Comparison of ENCODE assay signal across 9 cellular contexts in genomic region chr20:32208499-32209154, GRCh38. TPM values are rescaled to one million over a fixed set of nuclear protein-coding genes. Genes with fewer than 3 reads are reported as not detected.
DNase-seq lines count a peak whose midpoint lies in the region; ATAC-seq and FAIRE-seq lines count a peak whose summit lies in the region.
"Had no signal": no experiment of that assay in that cellular context is flagged by ENCODE, and none has a peak within 500 bp of the region (broad histone marks: within the 10 kb centered on the region; RNA-seq: fewer than 3 reads in every experiment).

No MANE protein-coding gene starts in this region.

- H3K4me3 ChIP-seq in iPS-20b (ENCODE audit: low read length) (peak overlapping the region; percentile 94), subcutaneous abdominal adipose tissue (ENCODE audit: low read depth in 1 of 5, low read length in 5 of 5) (peak overlapping the region; percentile 75 to 100 (median 97))

- intact Hi-C loops in activated CD4-positive, alpha-beta T cell treated with anti-CD3 and anti-CD28 coated beads, Interleukin-2, amount 10 ng/mL, durations not matched to agents 24 days and 14 days (cut with micrococcal nuclease): loop anchor here (5.0 kb wide), 3 partner anchors 329 to 609 kb away; partner anchors contain the start of genes BCL2L1 and MAPRE1

- peak overlapping the region; percentile 91 for H3K27ac Mint-ChIP-seq in activated CD4-positive, alpha-beta T cell treated with anti-CD3 and anti-CD28 coated beads, Interleukin-2, amount 10 ng/mL, durations not matched to agents 24 days and 14 days
- peak overlapping the region; percentile 84 for H3K27ac Mint-ChIP-seq in activated CD8-positive, alpha-beta T cell treated with anti-CD3 and anti-CD28 coated beads, Interleukin-2, amount 10 ng/mL, durations not matched to agents 7 days and 5 days

- CTCF ChIA-PET in activated CD8-positive, alpha-beta T cell treated with anti-CD3 and anti-CD28 coated beads, Interleukin-2, amount 10 ng/mL, durations not matched to agents 7 days and 5 days (lab: Charles Lee): no interaction called here

- DNase-seq in activated CD4-positive, alpha-beta T cell treated with anti-CD3 and anti-CD28 coated beads, Interleukin-2, amount 10 ng/mL, durations not matched to agents 24 days and 14 days: no peak
- DNase-seq in activated CD4-positive, alpha-beta T cell treated with anti-CD3 and anti-CD28 coated beads for 4 hours: no peak
- no peak for DNase-seq in activated CD8-positive, alpha-beta T cell treated with anti-CD3 and anti-CD28 coated beads, Interleukin-2, amount 10 ng/mL, durations not matched to agents 7 days and 5 days
- no peak for DNase-seq in COLO829 (ENCODE audit: low spot score)
- no peak for DNase-seq in frontal cortex (ENCODE audit: low spot score in 2 of 2)
- DNase-seq: central memory CD4-positive, alpha-beta T cell had no signal

- peak overlapping the region; percentile 97 for H3K9ac ChIP-seq in iPS-20b (ENCODE audit: low read depth, low read length)
- H3K9ac ChIP-seq in subcutaneous abdominal adipose tissue (ENCODE audit: low read length in 5 of 5): peak overlapping the region; percentile 87 to 99 (median 98)

- no peaks in the 10 kb centered on the region for H3K27me3 ChIP-seq in iPS-20b (ENCODE audit: insufficient read depth, low read length)
- no peaks in the 10 kb centered on the region for H3K27me3 ChIP-seq in subcutaneous abdominal adipose tissue (ENCODE audit: control insufficient read depth in 5 of 5, insufficient read depth in 4 of 5, low read length in 5 of 5)

- H3K4me1 ChIP-seq in iPS-20b (ENCODE audit: insufficient read depth, low read length) (peaks cover 18% of the 10 kb centered on the region), subcutaneous abdominal adipose tissue (ENCODE audit: control insufficient read depth in 5 of 5, insufficient read depth in 5 of 5, low read length in 5 of 5) (peaks cover 7 to 51% (median 50%) of the 10 kb centered on the region in 5 donors)

- peak overlapping the region; percentile 91 for H3K4me3 Mint-ChIP-seq in activated CD4-positive, alpha-beta T cell treated with anti-CD3 and anti-CD28 coated beads, Interleukin-2, amount 10 ng/mL, durations not matched to agents 24 days and 14 days
- H3K4me3 Mint-ChIP-seq in activated CD8-positive, alpha-beta T cell treated with anti-CD3 and anti-CD28 coated beads, Interleukin-2, amount 10 ng/mL, durations not matched to agents 7 days and 5 days: peak overlapping the region; percentile 90

- no peaks in the 10 kb centered on the region for H3K27me3 Mint-ChIP-seq in activated CD4-positive, alpha-beta T cell treated with anti-CD3 and anti-CD28 coated beads, Interleukin-2, amount 10 ng/mL, durations not matched to agents 24 days and 14 days
- H3K27me3 Mint-ChIP-seq in activated CD8-positive, alpha-beta T cell treated with anti-CD3 and anti-CD28 coated beads, Interleukin-2, amount 10 ng/mL, durations not matched to agents 7 days and 5 days (ENCODE audit: low read depth): no peaks in the 10 kb centered on the region

- H3K4me1 Mint-ChIP-seq in activated CD4-positive, alpha-beta T cell treated with anti-CD3 and anti-CD28 coated beads, Interleukin-2, amount 10 ng/mL, durations not matched to agents 24 days and 14 days: peaks cover 58% of the 10 kb centered on the region
- H3K4me1 Mint-ChIP-seq in activated CD8-positive, alpha-beta T cell treated with anti-CD3 and anti-CD28 coated beads, Interleukin-2, amount 10 ng/mL, durations not matched to agents 7 days and 5 days (ENCODE audit: low read depth): peaks cover 72% of the 10 kb centered on the region

- peaks cover 65% of the 10 kb centered on the region for H3K36me3 Mint-ChIP-seq in activated CD4-positive, alpha-beta T cell treated with anti-CD3 and anti-CD28 coated beads, Interleukin-2, amount 10 ng/mL, durations not matched to agents 24 days and 14 days (ENCODE audit: low read depth)
- peaks cover 37% of the 10 kb centered on the region for H3K36me3 Mint-ChIP-seq in activated CD8-positive, alpha-beta T cell treated with anti-CD3 and anti-CD28 coated beads, Interleukin-2, amount 10 ng/mL, durations not matched to agents 7 days and 5 days (ENCODE audit: low read depth)

- H3K27ac ChIP-seq in iPS-20b (ENCODE audit: low read length) (no peak overlapping the region), subcutaneous abdominal adipose tissue (ENCODE audit: low read depth, low read length) (peak overlapping the region; percentile 69)

- ATAC-seq in activated CD8-positive, alpha-beta T cell treated with anti-CD3 and anti-CD28 coated beads, Interleukin-2, amount 10 ng/mL, durations not matched to agents 7 days and 5 days: no peak
- ATAC-seq in HG03095 (IDR thresholded peaks at IDR 0.05; ENCODE audit: unreplicated experiment): no peak

- H3K9me3 ChIP-seq in iPS-20b (ENCODE audit: insufficient read depth, low read depth, low read length) (no peaks in the 10 kb centered on the region), subcutaneous abdominal adipose tissue (ENCODE audit: control insufficient read depth in 5 of 5, low read length in 5 of 5) (no peaks in the 10 kb centered on the region)

- H3K9me3 Mint-ChIP-seq in activated CD4-positive, alpha-beta T cell treated with anti-CD3 and anti-CD28 coated beads, Interleukin-2, amount 10 ng/mL, durations not matched to agents 24 days and 14 days: no peaks in the 10 kb centered on the region
- H3K9me3 Mint-ChIP-seq in activated CD8-positive, alpha-beta T cell treated with anti-CD3 and anti-CD28 coated beads, Interleukin-2, amount 10 ng/mL, durations not matched to agents 7 days and 5 days (ENCODE audit: insufficient read depth): no peaks in the 10 kb centered on the region

- no peak for FAIRE-seq in frontal cortex (lab: Jason Lieb, UNC)

- H3K36me3 ChIP-seq in iPS-20b (ENCODE audit: insufficient read depth, low read depth, low read length) (peaks cover 44% of the 10 kb centered on the region), subcutaneous abdominal adipose tissue (ENCODE audit: control insufficient read depth in 5 of 5, insufficient read depth in 5 of 5, low read length in 5 of 5) (peaks cover 10 to 36% (median 19%) of the 10 kb centered on the region in 5 donors)

- POLR2A ChIA-PET in activated CD8-positive, alpha-beta T cell treated with anti-CD3 and anti-CD28 coated beads, Interleukin-2, amount 10 ng/mL, durations not matched to agents 7 days and 5 days (lab: Charles Lee): no interaction called here

RNA-seq across cellular contexts. Expression of gene POFUT1, which starts 0.9 kb away (rescaled TPM):
- 65.7 and 68.1 TPM in 2 replicates for total RNA-seq in activated CD4-positive, alpha-beta T cell treated with anti-CD3 and anti-CD28 coated beads, Interleukin-2, amount 10 ng/mL, durations not matched to agents 24 days and 14 days
- total RNA-seq in activated CD8-positive, alpha-beta T cell treated with anti-CD3 and anti-CD28 coated beads, Interleukin-2, amount 10 ng/mL, durations not matched to agents 7 days and 5 days: 10 to 100 TPM; 23.5 to 24.8 TPM
- 14.7 TPM for total RNA-seq in frontal cortex

RNA-seq across cellular contexts. Expression of gene PLAGL2, which starts 1.1 kb away (rescaled TPM):
- 119 and 120 TPM in 2 replicates for total RNA-seq in activated CD4-positive, alpha-beta T cell treated with anti-CD3 and anti-CD28 coated beads, Interleukin-2, amount 10 ng/mL, durations not matched to agents 24 days and 14 days
- total RNA-seq in activated CD8-positive, alpha-beta T cell treated with anti-CD3 and anti-CD28 coated beads, Interleukin-2, amount 10 ng/mL, durations not matched to agents 7 days and 5 days: 10 to 100 TPM; 21.9 to 22.9 TPM
- 1.2 TPM for total RNA-seq in frontal cortex

Comparison
In these comparisons a context has a peak if more than half of its experiments do, and no peak if none do; other contexts are left out.
1. RNA of gene PLAGL2, which starts 1.1 kb away (total RNA-seq): 119 to 120 TPM in activated CD4-positive, alpha-beta T cell treated with anti-CD3 and anti-CD28 coated beads, Interleukin-2, amount 10 ng/mL, durations not matched to agents 24 days and 14 days and 21.9 to 22.9 TPM in activated CD8-positive, alpha-beta T cell treated with anti-CD3 and anti-CD28 coated beads, Interleukin-2, amount 10 ng/mL, durations not matched to agents 7 days and 5 days; 1.2 TPM in frontal cortex (single experiment); every median in the first group is over 10 times any median in the second.